In genomic region chr2:235513984-235514626, GRCh38 we compare ENCODE assay signal across 19 cellular contexts. TPM values are rescaled to one million over a fixed set of nuclear protein-coding genes. Genes with fewer than 3 reads are reported as not detected.
DNase-seq lines count a peak whose midpoint lies in the region; ATAC-seq and TF ChIP-seq lines count a peak whose summit lies in the region.
"Had no signal": no experiment of that assay in that cellular context is flagged by ENCODE, and none has a peak within 500 bp of the region (broad histone marks: within the 10 kb centered on the region; RNA-seq: fewer than 3 reads in every experiment).

No MANE protein-coding gene starts in this region.

- peaks cover 17% of the 10 kb centered on the region for H3K36me3 Mint-ChIP-seq in endodermal cell (ENCODE audit: low read depth)
- no peaks in the 10 kb centered on the region for H3K36me3 Mint-ChIP-seq in immature natural killer cell

- DNase-seq in endodermal cell: no peak
- DNase-seq in myocyte (ENCODE audit: low read depth): peak; percentile 46
- no peak for DNase-seq in immature natural killer cell
- DNase-seq in left lobe of liver (ENCODE audit: low spot score): no peak
- DNase-seq in GM13977 (ENCODE audit: low spot score): no peak
- no peak for DNase-seq in NOMO-1 treated with DMSO at 0.1 percent for 48 hours (lab: John Stamatoyannopoulos, UW; ENCODE audit: unreplicated experiment)
- DNase-seq: AML-193, DMS53, GOT3, HFFc6, NCI-H1092, NCI-H226, NCI-H526 treated with DMSO at 0.1 percent for 48 hours, PC-3 had no signal

- H3K27ac ChIP-seq in HEK293 (ENCODE audit: extremely low read depth, low read depth, low read length) (no peak overlapping the region), endodermal cell (ENCODE audit: low read depth, low read length) (no peak overlapping the region), skeletal muscle tissue (ENCODE audit: low read depth, low read length) (peak overlapping the region; percentile 17)
- H3K27ac ChIP-seq: KMS-11 had no signal

- H3K4me3 ChIP-seq in HEK293 (ENCODE audit: low read depth, low read length): no peak overlapping the region
- no peak overlapping the region for H3K4me3 ChIP-seq in endodermal cell (ENCODE audit: low read length)
- peak overlapping the region in 1 of 3 donors; percentile 15 for H3K4me3 ChIP-seq in skeletal muscle tissue (ENCODE audit: low read length in 3 of 3)
- H3K4me3 ChIP-seq: GM12878 had no signal

- POLR2A ChIA-PET in HEK293 (lab: Yijun Ruan, JAX): no interaction called here

- no peak for ATAC-seq in left lobe of liver
- ATAC-seq: GM12878, PC-3 had no signal

- TF ChIP-seq CTCF in HEK293 (tag by site-specific recombination; IDR thresholded peaks at IDR 0.05) (no peak), endodermal cell (conservative IDR thresholded peaks at IDR 0.05) (no peak), GM13977 (IDR thresholded peaks at IDR 0.05; ENCODE audit: extremely low read depth, insufficient read depth, missing control alignments) (no peak)

- H3K27me3 ChIP-seq in endodermal cell (ENCODE audit: control insufficient read depth, insufficient read depth, low read length, poor library complexity, severe bottlenecking) (no peaks in the 10 kb centered on the region), skeletal muscle tissue (ENCODE audit: control insufficient read depth in 3 of 3, insufficient read depth in 3 of 3, low read length in 3 of 3) (no peaks in the 10 kb centered on the region)

- no peaks in the 10 kb centered on the region for H3K36me3 ChIP-seq in HEK293 (ENCODE audit: control insufficient read depth in 2 of 2, insufficient read depth in 1 of 2, low read length in 2 of 2)
- no peaks in the 10 kb centered on the region for H3K36me3 ChIP-seq in endodermal cell (ENCODE audit: control insufficient read depth, insufficient read depth, low read length)
- H3K36me3 ChIP-seq in skeletal muscle tissue (ENCODE audit: control insufficient read depth in 3 of 3, insufficient read depth in 3 of 3, low read length in 3 of 3): no peaks in the 10 kb centered on the region

- H3K27ac Mint-ChIP-seq in endodermal cell (peak overlapping the region; percentile 68), immature natural killer cell (peak overlapping the region in 1 of 6 donors; percentile 12)
- H3K27ac Mint-ChIP-seq: HFFc6 had no signal

- H3K9me3 ChIP-seq in HEK293 (ENCODE audit: control insufficient read depth, insufficient read depth, low read depth, low read length) (no peaks in the 10 kb centered on the region), endodermal cell (ENCODE audit: control insufficient read depth, low read length) (no peaks in the 10 kb centered on the region), skeletal muscle tissue (ENCODE audit: control insufficient read depth in 3 of 3, low read length in 3 of 3) (peaks cover 0 to 2% (median 0%) of the 10 kb centered on the region in 3 donors)
- H3K9me3 ChIP-seq: Caco-2 had no signal

- in situ Hi-C loops in GM13977 (cut with MboI; ENCODE audit: low pct_unique_long_range_greater_than_20kb, low sequenced_read_pairs, unreplicated experiment): no loop called here

- H3K9ac ChIP-seq in endodermal cell (ENCODE audit: extremely low read depth, low read length, poor library complexity, severe bottlenecking) (no peak overlapping the region), skeletal muscle tissue (ENCODE audit: low read depth in 1 of 3, low read length in 3 of 3) (no peak overlapping the region)
- H3K9ac ChIP-seq: KMS-11 had no signal

- H3K4me1 ChIP-seq in HEK293 (ENCODE audit: control insufficient read depth, insufficient read depth, low read length): no peaks in the 10 kb centered on the region
- no peaks in the 10 kb centered on the region for H3K4me1 ChIP-seq in endodermal cell (ENCODE audit: control insufficient read depth, insufficient read depth, low read length)
- H3K4me1 ChIP-seq in skeletal muscle tissue (ENCODE audit: control insufficient read depth in 3 of 3, insufficient read depth in 3 of 3, low read length in 3 of 3): peaks cover 23 to 35% (median 31%) of the 10 kb centered on the region in 3 donors
- H3K4me1 ChIP-seq: Caco-2 had no signal

- H3K9me3 Mint-ChIP-seq in endodermal cell (peaks cover 22% of the 10 kb centered on the region), immature natural killer cell (peaks cover 0 to 3% (median 0%) of the 10 kb centered on the region in 6 donors)
- H3K9me3 Mint-ChIP-seq: HFFc6 had no signal

- 91 to 93% methylated on average over 7 to 14 of the region's 14 CpGs for WGBS in endodermal cell (ENCODE audit: insufficient coverage in 1 of 2, insufficient read length in 1 of 2), 2 experiments

- CTCF ChIA-PET in HEK293 (lab: Yijun Ruan, JAX): interaction anchor here (0.6 to 1.8 kb wide), 6 partner anchors 13 to 669 kb away, joined by 3 to 6 read pairs (median 3); no protein-coding TSS in a partner anchor

- H3K27me3 Mint-ChIP-seq in endodermal cell (ENCODE audit: insufficient read depth) (no peaks in the 10 kb centered on the region), immature natural killer cell (ENCODE audit: low read depth in 3 of 3) (peaks cover 0 to 19% (median 2%) of the 10 kb centered on the region in 3 donors)

- H3K4me3 Mint-ChIP-seq in endodermal cell (no peak overlapping the region), immature natural killer cell (no peak overlapping the region)
- H3K4me3 Mint-ChIP-seq: HFFc6 had no signal

- H3K4me1 Mint-ChIP-seq in endodermal cell (peaks cover 17% of the 10 kb centered on the region), immature natural killer cell (no peaks in the 10 kb centered on the region)

TF ChIP-seq in HEK293, 187 proteins besides CTCF, POLR2A, EP300 and RAD21:
- TF ChIP-seq ZNF394 (tag by site-specific recombination; IDR thresholded peaks at IDR 0.05; ENCODE audit: borderline replicate concordance): no peak
- TF ChIP-seq SCRT2 (tag by site-specific recombination; IDR thresholded peaks at IDR 0.05): peak; percentile 26; the same call in 1 of the 2 replicates

RNA-seq across cellular contexts. Expression of gene AGAP1, which starts 20.3 kb away (rescaled TPM):
- total RNA-seq in endodermal cell (10 to 100 TPM; 32.8 to 34.7 TPM), myocyte (15.5 and 17.3 TPM in 2 replicates), skeletal muscle tissue (18.3 TPM), left lobe of liver (10.5 TPM)
- 25.9 TPM for polyA plus RNA-seq in endodermal cell (2013, experiment 1 of 2)
- 25.0 TPM for polyA plus RNA-seq in endodermal cell (2013, experiment 2 of 2)
- 25.2 TPM for polyA plus RNA-seq in myocyte (2012)
- 1 to 10 TPM in 1 of 3 donors, under 1 TPM in 2; 0.18 to 2.3 (median 0.21) TPM for polyA plus RNA-seq in immature natural killer cell
